In genomic region chr15:57375827-57376694, GRCh38 we compare ENCODE assay signal across 8 cellular contexts. TPM values are rescaled to one million over a fixed set of nuclear protein-coding genes. Genes with fewer than 3 reads are reported as not detected.
A peak's percentile ranks its signal among the peaks of the same experiment; 100 is the strongest.
DNase-seq lines count a peak whose midpoint lies in the region; ATAC-seq and TF ChIP-seq lines count a peak whose summit lies in the region.

TSS of gene CGNL1 (plus strand) at chr15:57376505. CDS start at chr15:57438000, 61,495 bp downstream.

- H3K27ac ChIP-seq in PC-3 (ENCODE audit: low read length): no peak within 1 kb of the TSS
- H3K27ac ChIP-seq in vagina: peak within 1 kb of the TSS; percentile 78

- H3K9me3 ChIP-seq in PC-3 (ENCODE audit: low read length) (no peaks in the 10 kb centered on the region), vagina (no peaks in the 10 kb centered on the region)

- peaks cover 51% of the 10 kb centered on the region for H3K4me1 Mint-ChIP-seq in endothelial cell (ENCODE audit: unreplicated experiment)
- peaks cover 2% of the 10 kb centered on the region for H3K4me1 Mint-ChIP-seq in activated CD8-positive, alpha-beta memory T cell treated with anti-CD3 and anti-CD28 coated beads, Interleukin-2, amount 10 ng/mL, durations not matched to agents 7 days and 5 days

- CTCF ChIA-PET in PC-3 (lab: Charles Lee): interaction anchor here (0.6 kb wide), 1 partner anchor 15 kb away, joined by 8 read pairs; no protein-coding TSS in a partner anchor
- CTCF ChIA-PET in activated CD8-positive, alpha-beta memory T cell treated with anti-CD3 and anti-CD28 coated beads, Interleukin-2, amount 10 ng/mL, durations not matched to agents 7 days and 5 days (lab: Charles Lee): no interaction called here

- BruUV-seq in PC-3 (replicated peaks; lab: Mats Ljungman, UMichigan): no TSS peak

- intact Hi-C loops in PC-3 (cut with micrococcal nuclease) (loop anchor here (5.0 to 10.0 kb wide), 2 partner anchors 86 to 149 kb away; no protein-coding TSS in a partner anchor), vagina (cut with DNase I) (no loop called here)

- H3K4me3 ChIP-seq in PC-3 (ENCODE audit: low read length) (peak within 1 kb of the TSS; percentile 75), vagina (peak within 1 kb of the TSS; percentile 66 to 69)

- TF ChIP-seq CTCF in PC-3 (conservative IDR thresholded peaks at IDR 0.05; ENCODE audit: low read depth, low read length) (no peak), endothelial cell (IDR thresholded peaks at IDR 0.05; ENCODE audit: unreplicated experiment) (no peak), vagina (IDR thresholded peaks at IDR 0.05) (no peak)

- H3K4me1 ChIP-seq in PC-3 (ENCODE audit: insufficient read depth, low read length): 0 out of 2 replicates have a peak, but pooled peaks cover 7% of the 10 kb centered on the region
- H3K4me1 ChIP-seq in vagina: peaks cover 20% of the 10 kb centered on the region

- H3K36me3 ChIP-seq in PC-3 (ENCODE audit: low read depth, low read length): no peaks in the 10 kb centered on the region
- no peaks in the 10 kb centered on the region for H3K36me3 ChIP-seq in vagina

- no peaks in the 10 kb centered on the region for H4K20me1 ChIP-seq in PC-3 (ENCODE audit: low read length)

- ATAC-seq in PC-3: peak; percentile 60
- ATAC-seq in HG03045 (IDR thresholded peaks at IDR 0.05; ENCODE audit: unreplicated experiment): no peak
- ATAC-seq in activated CD8-positive, alpha-beta memory T cell treated with anti-CD3 and anti-CD28 coated beads, Interleukin-2, amount 10 ng/mL, durations not matched to agents 7 days and 5 days: no peak

- no peaks in the 10 kb centered on the region for H3F3A ChIP-seq in PC-3 (ENCODE audit: low read length, unreplicated experiment)

- peaks cover 27% of the 10 kb centered on the region for H3K36me3 Mint-ChIP-seq in endothelial cell (ENCODE audit: low read depth, unreplicated experiment)
- H3K36me3 Mint-ChIP-seq in activated CD8-positive, alpha-beta memory T cell treated with anti-CD3 and anti-CD28 coated beads, Interleukin-2, amount 10 ng/mL, durations not matched to agents 7 days and 5 days: no peaks in the 10 kb centered on the region

- H3K9ac ChIP-seq in PC-3 (ENCODE audit: low read length): no peak within 1 kb of the TSS

- H3K4me3 Mint-ChIP-seq in endothelial cell (ENCODE audit: unreplicated experiment): peak within 1 kb of the TSS; percentile 96
- no peak within 1 kb of the TSS for H3K4me3 Mint-ChIP-seq in activated CD8-positive, alpha-beta memory T cell treated with anti-CD3 and anti-CD28 coated beads, Interleukin-2, amount 10 ng/mL, durations not matched to agents 7 days and 5 days

- peak within 1 kb of the TSS; percentile 82 for H3K27ac Mint-ChIP-seq in endothelial cell (ENCODE audit: unreplicated experiment)
- H3K27ac Mint-ChIP-seq in activated CD8-positive, alpha-beta memory T cell treated with anti-CD3 and anti-CD28 coated beads, Interleukin-2, amount 10 ng/mL, durations not matched to agents 7 days and 5 days: no peak within 1 kb of the TSS

- TF ChIP-seq POLR2A in vagina (IDR thresholded peaks at IDR 0.05): peak in 1 of 2 donors; percentile 65

- H3K79me2 ChIP-seq in PC-3 (ENCODE audit: low read length): no peaks in the 10 kb centered on the region

- H3K27me3 Mint-ChIP-seq in endothelial cell (ENCODE audit: unreplicated experiment): peaks cover 5% of the 10 kb centered on the region
- peaks cover 48% of the 10 kb centered on the region for H3K27me3 Mint-ChIP-seq in activated CD8-positive, alpha-beta memory T cell treated with anti-CD3 and anti-CD28 coated beads, Interleukin-2, amount 10 ng/mL, durations not matched to agents 7 days and 5 days

- H3K4me2 ChIP-seq in PC-3 (ENCODE audit: low read length): peak within 1 kb of the TSS; percentile 100

- H3K9me3 Mint-ChIP-seq in endothelial cell (ENCODE audit: unreplicated experiment): no peaks in the 10 kb centered on the region
- no peaks in the 10 kb centered on the region for H3K9me3 Mint-ChIP-seq in activated CD8-positive, alpha-beta memory T cell treated with anti-CD3 and anti-CD28 coated beads, Interleukin-2, amount 10 ng/mL, durations not matched to agents 7 days and 5 days (ENCODE audit: low read depth)

- peak within 1 kb of the TSS; percentile 86 for H2AFZ ChIP-seq in PC-3 (ENCODE audit: low read length)

- H3K9me2 ChIP-seq in PC-3 (replicated peaks; ENCODE audit: low read length): no peaks in the 10 kb centered on the region

- DNase-seq in D341Med (ENCODE audit: low spot score) (peak; percentile 69), PC-3 (peak; percentile 15), endothelial cell (ENCODE audit: low spot score) (peak; percentile 62), midbrain (lab: John Stamatoyannopoulos, UW) (peak; percentile 36), vagina (ENCODE audit: extremely low spot score in 2 of 2) (no peak), NCI-H446 treated with DMSO at 0.1 percent for 48 hours (lab: John Stamatoyannopoulos, UW) (no peak)
- no peak for DNase-seq in activated CD8-positive, alpha-beta memory T cell treated with anti-CD3 and anti-CD28 coated beads, Interleukin-2, amount 10 ng/mL, durations not matched to agents 7 days and 5 days

- H3K27me3 ChIP-seq in PC-3 (ENCODE audit: low read length) (no peaks in the 10 kb centered on the region), vagina (no peaks in the 10 kb centered on the region)

- POLR2A ChIA-PET in PC-3 (lab: Charles Lee; ENCODE audit: unreplicated experiment): interaction anchor here (0.6 kb wide), 2 partner anchors 707 to 1575 kb away, joined by 3 to 18 read pairs; no protein-coding TSS in a partner anchor

RNA-seq across cellular contexts. Expression of gene CGNL1, which starts in this region (rescaled TPM):
- total RNA-seq in PC-3 (2014; rRNA removed): 0.66 and 0.86 TPM in 2 replicates
- 238 TPM for total RNA-seq in endothelial cell (ENCODE audit: unreplicated experiment)
- total RNA-seq in vagina: 38.3 TPM
- not detected for total RNA-seq in activated CD8-positive, alpha-beta memory T cell treated with anti-CD3 and anti-CD28 coated beads, Interleukin-2, amount 10 ng/mL, durations not matched to agents 7 days and 5 days

Comparison
In these comparisons a context has a peak if more than half of its experiments do, and no peak if none do; other contexts are left out.
1. RNA of gene CGNL1 (total RNA-seq): 238 TPM in endothelial cell (single experiment) and 38.3 TPM in vagina (single experiment); 0.66 to 0.86 TPM in PC-3 and not detected in activated CD8-positive, alpha-beta memory T cell treated with anti-CD3 and anti-CD28 coated beads, Interleukin-2, amount 10 ng/mL, durations not matched to agents 7 days and 5 days; every median in the first group is over 10 times any median in the second.
2. Peak in DNase-seq, ATAC-seq, H3K4me3 ChIP-seq and H3K4me2 ChIP-seq in PC-3; RNA of the gene not detected or under 1 TPM.
3. DNase-seq: peak in D341Med (single experiment), endothelial cell (single experiment) and midbrain (single experiment); none in vagina (0 of 2), NCI-H446 treated with DMSO at 0.1 percent for 48 hours (single experiment) and activated CD8-positive, alpha-beta memory T cell treated with anti-CD3 and anti-CD28 coated beads, Interleukin-2, amount 10 ng/mL, durations not matched to agents 7 days and 5 days (single experiment).